Comparison of ENCODE assay signal across 1 cellular context in genomic region chr9:117729375-117729774, GRCh38.
TF ChIP-seq lines count a peak whose summit lies in the region.

No MANE protein-coding gene starts in this region.

TF ChIP-seq in H1, 55 proteins besides CTCF, POLR2A, EP300 and RAD21:
- TF ChIP-seq CHD7 (IDR thresholded peaks at IDR 0.05; ENCODE audit: insufficient replicate concordance, low read length) (no peak), SIX5 (IDR thresholded peaks at IDR 0.05; ENCODE audit: low read depth, low read length) (no peak), SRF (IDR thresholded peaks at IDR 0.05; ENCODE audit: low read depth, low read length) (no peak)
TF ChIP-seq in H1: peak in this region for 0.
